ENCODE assay signal across 25 cellular contexts in the genomic region with DNA sequence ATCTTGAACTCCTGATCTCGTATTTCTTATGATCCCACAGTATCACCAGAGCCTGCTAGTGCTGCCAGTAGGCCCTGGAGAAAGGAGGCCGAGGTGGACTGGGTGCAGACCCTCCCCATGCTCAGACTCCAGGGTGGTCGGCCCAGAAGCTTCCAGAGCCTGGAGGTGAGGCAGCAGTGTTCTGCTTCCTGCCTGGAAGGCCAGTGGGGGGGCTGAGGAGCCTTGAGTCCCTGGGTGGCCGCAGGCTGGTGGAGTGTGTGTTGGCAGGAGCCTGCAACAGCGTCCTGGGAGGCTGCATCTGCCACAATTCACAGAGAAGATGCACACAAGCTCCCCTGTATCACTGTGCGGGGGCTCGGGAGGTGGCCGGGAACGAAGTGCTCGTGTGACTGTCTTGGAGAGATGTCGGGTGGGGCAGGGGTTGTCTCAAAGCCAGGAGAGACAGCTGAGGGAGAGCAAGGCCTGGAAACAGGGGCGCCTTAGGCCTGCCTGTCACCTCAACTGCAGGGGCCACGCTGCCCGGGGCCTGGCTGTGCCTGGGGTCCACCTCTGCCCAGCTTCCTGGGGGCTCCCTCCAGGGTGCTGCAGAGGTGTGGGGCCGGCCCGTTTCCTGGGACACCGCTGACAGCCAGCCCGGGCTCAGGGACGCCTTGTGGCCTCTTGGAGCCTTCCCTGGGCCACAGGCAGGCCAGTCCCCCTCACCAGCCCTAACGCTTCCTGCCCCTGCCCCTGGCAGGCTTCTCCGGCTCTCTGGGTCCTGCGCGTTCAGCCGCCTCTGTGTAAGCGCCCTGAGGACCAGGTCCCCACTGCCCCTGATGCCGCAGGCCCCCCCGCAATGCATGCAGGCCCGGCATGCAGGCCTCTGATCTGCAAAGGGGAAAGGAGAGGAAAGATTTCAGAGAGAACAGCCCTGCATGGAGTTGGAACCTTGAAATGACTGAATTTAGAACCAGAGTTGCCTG. TPM values are rescaled to one million over a fixed set of nuclear protein-coding genes. Genes with fewer than 3 reads are reported as not detected.
"Had no signal": no experiment of that assay in that cellular context is flagged by ENCODE, and none has a peak within 500 bp of the region (broad histone marks: within the 10 kb centered on the region; RNA-seq: fewer than 3 reads in every experiment).

No MANE protein-coding gene starts in this region.

- DNase-seq: activated CD4-positive, alpha-beta T cell treated with anti-CD3 and anti-CD28 coated beads for 4 hours; activated CD8-positive, alpha-beta memory T cell treated with anti-CD3 and anti-CD28 coated beads, Interleukin-2, amount 50 U/mL, for 4 hours; activated CD8-positive, alpha-beta T cell treated with anti-CD3 and anti-CD28 coated beads for 36 hours; activated naive CD4-positive, alpha-beta T cell treated with anti-CD3 and anti-CD28 coated beads, Interleukin-2, amount 50 U/mL, for 16 hours; activated T-cell treated with anti-CD3 and anti-CD28 coated beads, Interleukin-2, amount 50 U/mL, for 72 hours; amniotic stem cell; body of pancreas; KG1; NCI-H1048; NCI-H1417; NCI-H1694; NCI-H2029 treated with DMSO at 0.1 percent for 48 hours; NCI-H345; NCI-H510A; NCI-H526 treated with DMSO at 0.1 percent for 48 hours; NCI-H82; NK-92 treated with Interleukin-12 subunit alpha and Interleukin-12 subunit beta, amount 100 ng/mL, for 24 hours; SHP77 treated with DMSO at 0.1 percent for 48 hours had no signal

- H3K9me3 Mint-ChIP-seq: activated CD8-positive, alpha-beta T cell treated with anti-CD3 and anti-CD28 coated beads for 36 hours; T-helper 1 cell treated with Interleukin-12 subunit alpha and Interleukin-12 subunit beta and Interleukin-4 antibody, amounts not matched to agents 30 μg/mL and 1 μg/mL, for 36 hours had no signal

- H3K9me3 ChIP-seq: body of pancreas had no signal

- H3K27me3 Mint-ChIP-seq: activated CD8-positive, alpha-beta T cell treated with anti-CD3 and anti-CD28 coated beads for 36 hours had no signal

- H3K36me3 ChIP-seq: ascending aorta had no signal

- ATAC-seq: activated CD4-positive, CD25-positive, alpha-beta regulatory T cell treated with anti-CD3 and anti-CD28 coated beads, Interleukin-2, amount 50 U/mL, for 24 hours; activated CD8-positive, alpha-beta T cell treated with anti-CD3 and anti-CD28 coated beads for 36 hours; activated T-cell treated with anti-CD3 and anti-CD28 coated beads, Interleukin-2, amount 50 U/mL, for 72 hours; body of pancreas had no signal

- H3K27ac ChIP-seq: ascending aorta, body of pancreas had no signal

- H3K4me3 Mint-ChIP-seq: activated CD8-positive, alpha-beta T cell treated with anti-CD3 and anti-CD28 coated beads for 36 hours; activated T-cell treated with anti-CD3 and anti-CD28 coated beads, Interleukin-2, amount 50 U/mL, for 72 hours; T-helper 1 cell treated with Interleukin-12 subunit alpha and Interleukin-12 subunit beta and Interleukin-4 antibody, amounts not matched to agents 30 μg/mL and 1 μg/mL, for 36 hours had no signal

- H3K27ac Mint-ChIP-seq: activated CD8-positive, alpha-beta T cell treated with anti-CD3 and anti-CD28 coated beads for 36 hours; activated T-cell treated with anti-CD3 and anti-CD28 coated beads, Interleukin-2, amount 50 U/mL, for 72 hours; T-helper 1 cell treated with Interleukin-12 subunit alpha and Interleukin-12 subunit beta and Interleukin-4 antibody, amounts not matched to agents 30 μg/mL and 1 μg/mL, for 36 hours had no signal

- H3K4me1 ChIP-seq: body of pancreas had no signal

- H3K4me3 ChIP-seq: ascending aorta, body of pancreas had no signal

- H3K27me3 ChIP-seq: ascending aorta, body of pancreas had no signal

RNA-seq across cellular contexts. Expression of a gene that starts 24.2 kb away (rescaled TPM):
- total RNA-seq: activated CD8-positive, alpha-beta T cell treated with anti-CD3 and anti-CD28 coated beads for 36 hours; activated T-cell treated with anti-CD3 and anti-CD28 coated beads, Interleukin-2, amount 50 U/mL, for 72 hours; ascending aorta; body of pancreas; bronchial epithelial cell; LHCN-M2; M059J; SK-MEL-5 had no signal
